Comparison of ENCODE assay signal across 37 cellular contexts in genomic region chr1:206493279-206493678, GRCh38.
"Had no signal": no experiment of that assay in that cellular context is flagged by ENCODE, and none has a peak within 500 bp of the region (broad histone marks: within the 10 kb centered on the region; RNA-seq: fewer than 3 reads in every experiment).

No MANE protein-coding gene starts in this region.

- H3K4me3 Mint-ChIP-seq: activated B cell treated with CpG ODN at 0.5 μM for 24 hours; activated CD4-positive, alpha-beta memory T cell treated with anti-CD3 and anti-CD28 coated beads, Interleukin-2, amount 10 ng/mL, durations not matched to agents 7 days and 5 days; activated CD8-positive, alpha-beta memory T cell treated with anti-CD3 and anti-CD28 coated beads, Interleukin-2, amount 10 ng/mL, durations not matched to agents 7 days and 5 days; activated naive CD4-positive, alpha-beta T cell treated with anti-CD3 and anti-CD28 coated beads, Interleukin-2, amount 50 U/mL, for 24 hours; activated naive CD8-positive, alpha-beta T cell treated with anti-CD3 and anti-CD28 coated beads, Interleukin-2, amount 10 ng/mL, durations not matched to agents 7 days and 5 days; central memory CD8-positive, alpha-beta T cell; T-cell had no signal

- H3K27ac ChIP-seq: ascending aorta, cardiac muscle cell, colonic mucosa, PC-9, RWPE1, VCaP had no signal

- DNase-seq: activated B cell treated with CpG ODN at 0.5 μM for 24 hours; activated CD4-positive, alpha-beta memory T cell treated with anti-CD3 and anti-CD28 coated beads, Interleukin-2, amount 10 ng/mL, durations not matched to agents 7 days and 5 days; activated CD4-positive, alpha-beta T cell treated with anti-CD3 and anti-CD28 coated beads for 4 hours; activated CD4-positive, CD25-positive, alpha-beta regulatory T cell treated with anti-CD3 and anti-CD28 coated beads, Interleukin-2, amount 50 U/mL, for 72 hours; activated CD8-positive, alpha-beta memory T cell treated with anti-CD3 and anti-CD28 coated beads for 24 hours; activated CD8-positive, alpha-beta memory T cell treated with anti-CD3 and anti-CD28 coated beads, Interleukin-2, amount 10 ng/mL, durations not matched to agents 7 days and 5 days; activated CD8-positive, alpha-beta memory T cell treated with anti-CD3 and anti-CD28 coated beads, Interleukin-2, amount 50 U/mL, for 48 hours; activated gamma-delta T cell; activated naive CD4-positive, alpha-beta T cell treated with Interleukin-2 at 50 U/mL for 16 hours; activated naive CD8-positive, alpha-beta T cell treated with anti-CD3 and anti-CD28 coated beads, Interleukin-2, amount 10 ng/mL, durations not matched to agents 7 days and 5 days; amygdala; colonic mucosa; Kasumi-1; MG63; NCI-H1048; NCI-H1105 treated with DMSO at 0.1 percent for 48 hours; NCI-H1436; NCI-H187; NCI-H2029 treated with DMSO at 0.1 percent for 48 hours; NCI-H446; NCI-H510A treated with DMSO at 0.1 percent for 48 hours; NCI-H526 treated with DMSO at 0.1 percent for 48 hours; NK-92 treated with Interleukin-12 subunit alpha and Interleukin-12 subunit beta, amount 100 ng/mL, for 24 hours; PC-9; SIG-M5; T-cell; T-helper 2 cell; T-helper 9 cell had no signal

- H3K27me3 Mint-ChIP-seq: activated B cell treated with CpG ODN at 0.5 μM for 24 hours; activated CD4-positive, alpha-beta memory T cell treated with anti-CD3 and anti-CD28 coated beads, Interleukin-2, amount 10 ng/mL, durations not matched to agents 7 days and 5 days; activated CD8-positive, alpha-beta memory T cell treated with anti-CD3 and anti-CD28 coated beads, Interleukin-2, amount 10 ng/mL, durations not matched to agents 7 days and 5 days; activated naive CD4-positive, alpha-beta T cell treated with anti-CD3 and anti-CD28 coated beads, Interleukin-2, amount 50 U/mL, for 24 hours; activated naive CD8-positive, alpha-beta T cell treated with anti-CD3 and anti-CD28 coated beads, Interleukin-2, amount 10 ng/mL, durations not matched to agents 7 days and 5 days; central memory CD8-positive, alpha-beta T cell; T-cell had no signal

- H3K9me3 ChIP-seq: ascending aorta, colonic mucosa, MG63 had no signal

- H3K36me3 ChIP-seq: MG63 had no signal

- ATAC-seq: activated CD8-positive, alpha-beta memory T cell treated with anti-CD3 and anti-CD28 coated beads, Interleukin-2, amount 10 ng/mL, durations not matched to agents 7 days and 5 days; Right ventricle myocardium inferior; SK-N-SH treated with all-trans-retinoic acid at 6 μM for 48 hours; T-cell had no signal

- H3K4me2 ChIP-seq: PC-9 had no signal

- H3K4me1 Mint-ChIP-seq: activated naive CD4-positive, alpha-beta T cell treated with anti-CD3 and anti-CD28 coated beads, Interleukin-2, amount 50 U/mL, for 24 hours had no signal

- H3K9me3 Mint-ChIP-seq: activated B cell treated with CpG ODN at 0.5 μM for 24 hours; activated CD4-positive, alpha-beta memory T cell treated with anti-CD3 and anti-CD28 coated beads, Interleukin-2, amount 10 ng/mL, durations not matched to agents 7 days and 5 days; activated naive CD4-positive, alpha-beta T cell treated with anti-CD3 and anti-CD28 coated beads, Interleukin-2, amount 50 U/mL, for 24 hours; activated naive CD8-positive, alpha-beta T cell treated with anti-CD3 and anti-CD28 coated beads, Interleukin-2, amount 10 ng/mL, durations not matched to agents 7 days and 5 days; activated T-helper 2 cell treated with anti-CD3 and anti-CD28 coated beads, Interferon-gamma antibody, Interleukin-2, Interleukin-4, amounts not matched to agents 10 μg/mL and 5 μg/mL and 100 μg/mL, durations not matched to agents 14 hours and 24 hours and 36 hours; central memory CD8-positive, alpha-beta T cell; T-cell had no signal

- H3K27ac Mint-ChIP-seq: activated B cell treated with CpG ODN at 0.5 μM for 24 hours; activated CD8-positive, alpha-beta memory T cell treated with anti-CD3 and anti-CD28 coated beads, Interleukin-2, amount 10 ng/mL, durations not matched to agents 7 days and 5 days; activated naive CD4-positive, alpha-beta T cell treated with anti-CD3 and anti-CD28 coated beads, Interleukin-2, amount 50 U/mL, for 24 hours; activated naive CD8-positive, alpha-beta T cell treated with anti-CD3 and anti-CD28 coated beads, Interleukin-2, amount 10 ng/mL, durations not matched to agents 7 days and 5 days; activated T-helper 2 cell treated with anti-CD3 and anti-CD28 coated beads, Interferon-gamma antibody, Interleukin-2, Interleukin-4, amounts not matched to agents 10 μg/mL and 5 μg/mL and 100 μg/mL, durations not matched to agents 14 hours and 24 hours and 36 hours had no signal

- H3K27me3 ChIP-seq: ascending aorta, cardiac muscle cell, colonic mucosa, MG63 had no signal

- H3K4me3 ChIP-seq: ascending aorta, cardiac muscle cell, colonic mucosa, MG63, PC-9 had no signal

- H3K4me1 ChIP-seq: colonic mucosa had no signal
